In genomic region chr17:9330903-9331272, GRCh38 we compare ENCODE assay signal across 23 cellular contexts.
DNase-seq lines count a peak whose midpoint lies in the region; ATAC-seq and TF ChIP-seq lines count a peak whose summit lies in the region.
"Had no signal": no experiment of that assay in that cellular context is flagged by ENCODE, and none has a peak within 500 bp of the region (broad histone marks: within the 10 kb centered on the region; RNA-seq: fewer than 3 reads in every experiment).

No MANE protein-coding gene starts in this region.

- H3K9me3 ChIP-seq in HUES64 (ENCODE audit: insufficient read depth, low read depth, low read length) (peaks cover 12% of the 10 kb centered on the region), iPS-20b (ENCODE audit: insufficient read depth, low read depth, low read length) (peaks cover 11% of the 10 kb centered on the region)

- H3K4me1 ChIP-seq in HUES64 (ENCODE audit: insufficient read depth, low read length) (peaks cover 35% of the 10 kb centered on the region), iPS-20b (ENCODE audit: insufficient read depth, low read length) (peaks cover 31% of the 10 kb centered on the region)
- H3K4me1 ChIP-seq: transverse colon had no signal

- H3K9ac ChIP-seq in HUES64 (ENCODE audit: low read depth, low read length) (peak overlapping the region; percentile 40; the same call in 1 of the 2 replicates), iPS-20b (ENCODE audit: low read depth, low read length) (no peak overlapping the region)

- peak in 16 of 61 donors; percentile 9 to 44 (median 25) for DNase-seq in caudate nucleus (lab: John Stamatoyannopoulos, UW)
- DNase-seq in progenitor cell of endocrine pancreas (ENCODE audit: low spot score, unreplicated experiment) = no peak
- no peak for DNase-seq in GM13976 (ENCODE audit: low spot score)
- DNase-seq in NCI-H2227 (lab: John Stamatoyannopoulos, UW; ENCODE audit: unreplicated experiment) = no peak
- DNase-seq in Right ventricle myocardium inferior (ENCODE audit: missing footprints) = no peak
- DNase-seq: ACHN; activated CD4-positive, alpha-beta memory T cell treated with anti-CD3 and anti-CD28 coated beads for 36 hours; activated CD8-positive, alpha-beta memory T cell treated with anti-CD3 and anti-CD28 coated beads, Interleukin-2, amount 50 U/mL, for 48 hours; activated naive CD4-positive, alpha-beta T cell treated with anti-CD3 and anti-CD28 coated beads, Interleukin-2, amount 10 ng/mL, durations not matched to agents 7 days and 5 days; DMS153; NCI-H1092 treated with DMSO at 0.1 percent for 48 hours; NCI-H1930; NCI-H526 treated with DMSO at 0.1 percent for 48 hours; RPMI8226; small intestine; stimulated activated CD8-positive, alpha-beta memory T cell treated with anti-CD3 and anti-CD28 coated beads, Interleukin-4, amount 100 ng/mL, for 48 hours; transverse colon had no signal

- 23% methylated on average over 9 of the region's 9 CpGs for WGBS in HUES64

- TF ChIP-seq CTCF in progenitor cell of endocrine pancreas (IDR thresholded peaks at IDR 0.05; ENCODE audit: unreplicated experiment) (no peak), GM13976 (IDR thresholded peaks at IDR 0.05; ENCODE audit: borderline replicate concordance, control extremely low read depth, extremely low read depth, insufficient read depth, missing control alignments) (no peak)

- peaks cover 23% of the 10 kb centered on the region for H3K27me3 ChIP-seq in HUES64 (ENCODE audit: insufficient read depth, low read length)
- peaks cover 15% of the 10 kb centered on the region for H3K27me3 ChIP-seq in iPS-20b (ENCODE audit: insufficient read depth, low read length)
- H3K27me3 ChIP-seq: transverse colon had no signal

- peaks cover 4% of the 10 kb centered on the region for H3K27me3 Mint-ChIP-seq in progenitor cell of endocrine pancreas
- H3K27me3 Mint-ChIP-seq: activated CD4-positive, alpha-beta memory T cell treated with anti-CD3 and anti-CD28 coated beads for 36 hours; dendritic cell treated with granulocyte-macrophage colony-stimulating factor and Interleukin-4, amounts not matched to agents 40 ng/mL and 50 ng/mL, for 4 days had no signal

- H3K4me3 ChIP-seq in HUES64 (ENCODE audit: low read length) = peak overlapping the region; percentile 36
- peak overlapping the region; percentile 33; the same call in 1 of the 2 replicates for H3K4me3 ChIP-seq in iPS-20b (ENCODE audit: low read length)
- H3K4me3 ChIP-seq: K562, transverse colon had no signal

- H3K9me3 Mint-ChIP-seq in progenitor cell of endocrine pancreas (ENCODE audit: low read depth) = peaks cover 14% of the 10 kb centered on the region

- peaks cover 13% of the 10 kb centered on the region for H3K4me1 Mint-ChIP-seq in progenitor cell of endocrine pancreas (ENCODE audit: low read depth)
- H3K4me1 Mint-ChIP-seq: activated naive CD4-positive, alpha-beta T cell treated with anti-CD3 and anti-CD28 coated beads, Interleukin-2, amount 10 ng/mL, durations not matched to agents 7 days and 5 days had no signal

- ATAC-seq in HG03469 (IDR thresholded peaks at IDR 0.05; ENCODE audit: unreplicated experiment) = no peak
- no peak for ATAC-seq in Right ventricle myocardium inferior
- ATAC-seq: activated CD4-positive, CD25-positive, alpha-beta regulatory T cell treated with anti-CD3 and anti-CD28 coated beads, Interleukin-2, amount 50 U/mL, for 24 hours; K562 had no signal

- in situ Hi-C loops in GM13976 (cut with MboI; ENCODE audit: low sequenced_read_pairs, unreplicated experiment) = no loop called here

- intact Hi-C loops in Right ventricle myocardium inferior (cut with DNase I) = no loop called here

- H3K27ac Mint-ChIP-seq in progenitor cell of endocrine pancreas = peak overlapping the region; percentile 81
- H3K27ac Mint-ChIP-seq: activated CD4-positive, alpha-beta memory T cell treated with anti-CD3 and anti-CD28 coated beads for 36 hours; activated naive CD4-positive, alpha-beta T cell treated with anti-CD3 and anti-CD28 coated beads, Interleukin-2, amount 10 ng/mL, durations not matched to agents 7 days and 5 days; dendritic cell treated with granulocyte-macrophage colony-stimulating factor and Interleukin-4, amounts not matched to agents 40 ng/mL and 50 ng/mL, for 4 days had no signal

- H3K27ac ChIP-seq in HUES64 (ENCODE audit: low read depth, low read length) (peak overlapping the region; percentile 6; the same call in 1 of the 2 replicates), caudate nucleus (ENCODE audit: low read depth, low read length) (peak overlapping the region; percentile 76), iPS-20b (ENCODE audit: low read length) (no peak overlapping the region)
- H3K27ac ChIP-seq: transverse colon had no signal

- peaks cover 5% of the 10 kb centered on the region for H3K36me3 Mint-ChIP-seq in progenitor cell of endocrine pancreas (ENCODE audit: insufficient read depth)

- no peak overlapping the region for H3K4me3 Mint-ChIP-seq in progenitor cell of endocrine pancreas (ENCODE audit: low read depth)
- H3K4me3 Mint-ChIP-seq: activated CD4-positive, alpha-beta memory T cell treated with anti-CD3 and anti-CD28 coated beads for 36 hours; activated naive CD4-positive, alpha-beta T cell treated with anti-CD3 and anti-CD28 coated beads, Interleukin-2, amount 10 ng/mL, durations not matched to agents 7 days and 5 days; dendritic cell treated with granulocyte-macrophage colony-stimulating factor and Interleukin-4, amounts not matched to agents 40 ng/mL and 50 ng/mL, for 4 days had no signal

- no peaks in the 10 kb centered on the region for H3K36me3 ChIP-seq in HUES64 (ENCODE audit: insufficient read depth, low read length)
- no peaks in the 10 kb centered on the region for H3K36me3 ChIP-seq in iPS-20b (ENCODE audit: insufficient read depth, low read depth, low read length)
- H3K36me3 ChIP-seq: transverse colon had no signal
